Comparison of ENCODE assay signal across 22 cellular contexts in genomic region chr6:149008741-149009140, GRCh38.
DNase-seq lines count a peak whose midpoint lies in the region; ATAC-seq, FAIRE-seq and TF ChIP-seq lines count a peak whose summit lies in the region.
"Had no signal": no experiment of that assay in that cellular context is flagged by ENCODE, and none has a peak within 500 bp of the region (broad histone marks: within the 10 kb centered on the region; RNA-seq: fewer than 3 reads in every experiment).

No MANE protein-coding gene starts in this region.

- peaks cover 11% of the 10 kb centered on the region for H3K4me1 ChIP-seq in HepG2 (ENCODE audit: insufficient read depth, low read length)
- no peaks in the 10 kb centered on the region for H3K4me1 ChIP-seq in right lobe of liver
- peaks cover 4% of the 10 kb centered on the region for H3K4me1 ChIP-seq in IMR-90 (ENCODE audit: control insufficient read depth, insufficient read depth, low read length)
- H3K4me1 ChIP-seq in K562 (replicated peaks in 1 of 2; ENCODE audit: control insufficient read depth in 2 of 2, insufficient read depth in 2 of 2, low read length in 2 of 2) = no peaks in the 10 kb centered on the region
- no peaks in the 10 kb centered on the region for H3K4me1 ChIP-seq in mesendoderm (ENCODE audit: control insufficient read depth, low read depth, low read length)
- H3K4me1 ChIP-seq: Caco-2 had no signal

- H3K9me3 ChIP-seq in HepG2 (ENCODE audit: low read length) (no peaks in the 10 kb centered on the region), right lobe of liver (no peaks in the 10 kb centered on the region), IMR-90 (ENCODE audit: control insufficient read depth, insufficient read depth, low read length) (no peaks in the 10 kb centered on the region), K562 (replicated peaks; ENCODE audit: control insufficient read depth, insufficient read depth, low read depth, low read length) (no peaks in the 10 kb centered on the region)
- H3K9me3 ChIP-seq: Caco-2 had no signal

- H3K27ac ChIP-seq in HepG2 (ENCODE audit: extremely low read length, insufficient read depth, low read length) (no peak overlapping the region), right lobe of liver (no peak overlapping the region), IMR-90 (ENCODE audit: insufficient read depth, low read length) (no peak overlapping the region), K562 (ENCODE audit: extremely low read depth, low read depth, low read length) (no peak overlapping the region), mesendoderm (ENCODE audit: low read depth, low read length) (no peak overlapping the region)
- H3K27ac ChIP-seq: BLaER1 treated with 17β-estradiol and CSF1 and Interleukin-3, amounts not matched to agents 10 nM and 100 nM; C4-2B had no signal

- H3K27me3 ChIP-seq in HepG2 (ENCODE audit: control insufficient read depth in 1 of 2, insufficient read depth in 2 of 2, low read length in 2 of 2) (peaks cover 0 to 7% of the 10 kb centered on the region in 2 experiments; a peak in 1 of 5 replicates), right lobe of liver (no peaks in the 10 kb centered on the region), IMR-90 (ENCODE audit: control insufficient read depth, insufficient read depth, low read length) (no peaks in the 10 kb centered on the region), K562 (ENCODE audit: control insufficient read depth in 2 of 2, insufficient read depth in 2 of 2, low read length in 2 of 2) (peaks cover 4 to 9% of the 10 kb centered on the region in 2 experiments; a peak in 4 of 5 replicates), mesendoderm (ENCODE audit: insufficient read depth, low read length, poor library complexity) (no peaks in the 10 kb centered on the region)
- H3K27me3 ChIP-seq: BLaER1 treated with 17β-estradiol and CSF1 and Interleukin-3, amounts not matched to agents 10 nM and 100 nM had no signal

- no peak for FAIRE-seq in HepG2 (lab: Jason Lieb, UNC)
- no peak for FAIRE-seq in K562 (lab: Jason Lieb, UNC)
- FAIRE-seq: A204.1, D721Med, G401.6, GM12891, GM19239 had no signal

- H2AK9ac ChIP-seq in IMR-90 (replicated peaks; ENCODE audit: low read depth, low read length, poor library complexity) = no peak overlapping the region

- H2AK5ac ChIP-seq in IMR-90 (ENCODE audit: low read depth, low read length) = no peak overlapping the region
- H2AK5ac ChIP-seq in mesendoderm (ENCODE audit: low read length) = no peak overlapping the region

- no peak for TF ChIP-seq RAD21 in HepG2 (CRISPR knock-in tag; IDR thresholded peaks at IDR 0.05)
- TF ChIP-seq RAD21 in IMR-90 (IDR thresholded peaks at IDR 0.05; ENCODE audit: low read length) = no peak
- no peak for TF ChIP-seq RAD21 in K562 (CRISPR knock-in tag; conservative IDR thresholded peaks at IDR 0.05 in 1 of 2, IDR thresholded peaks at IDR 0.05 in 1 of 2)

- TF ChIP-seq EP300 in HepG2 (IDR thresholded peaks at IDR 0.05; ENCODE audit: low read depth in 2 of 2, low read length in 2 of 2) = no peak
- TF ChIP-seq EP300 in HepG2 (CRISPR knock-in tag; IDR thresholded peaks at IDR 0.05; ENCODE audit: borderline replicate concordance) = no peak
- no peak for TF ChIP-seq EP300 in K562 (IDR thresholded peaks at IDR 0.05; ENCODE audit: low read length)

- POLR2A ChIA-PET in HepG2 (lab: Yijun Ruan, JAX) = no interaction called here
- POLR2A ChIA-PET in IMR-90 (lab: Charles Lee; ENCODE audit: unreplicated experiment) = no interaction called here
- POLR2A ChIA-PET in K562 (lab: Yijun Ruan, JAX) = no interaction called here

- DNase-seq in HepG2 (ENCODE audit: low spot score) = no peak
- DNase-seq in right lobe of liver = no peak
- DNase-seq in IMR-90 = no peak
- DNase-seq in K562 (ENCODE audit: extremely low read depth in 1 of 4, low spot score in 3 of 4) = no peak
- no peak for DNase-seq in stimulated activated naive CD8-positive, alpha-beta T cell treated with anti-CD3 and anti-CD28 coated beads, Interleukin-15, Interleukin-2, amounts not matched to agents 100 U/mL and 50 U/mL, for 24 hours
- no peak for DNase-seq in mesendoderm
- DNase-seq: 8988T; AML-193; Caco-2; Calu3; CD4-positive, alpha-beta T cell; CD8-positive, alpha-beta T cell; DMS79 treated with DMSO at 0.1 percent for 48 hours; GF-D8 had no signal

- H4K20me1 ChIP-seq in HepG2 (ENCODE audit: insufficient read depth, low read length) = no peaks in the 10 kb centered on the region
- H4K20me1 ChIP-seq in IMR-90 (ENCODE audit: insufficient read depth, low read length) = peaks cover 3% of the 10 kb centered on the region; the same call in 1 of the 2 replicates
- H4K20me1 ChIP-seq in K562 (replicated peaks; ENCODE audit: control insufficient read depth, insufficient read depth, low read length) = no peaks in the 10 kb centered on the region
- H4K20me1 ChIP-seq: BLaER1 treated with 17β-estradiol and CSF1 and Interleukin-3, amounts not matched to agents 10 nM and 100 nM had no signal

- H3K9me1 ChIP-seq in IMR-90 (ENCODE audit: insufficient read depth, low read length) (no peaks in the 10 kb centered on the region; the same call in none of the 2 replicates), K562 (ENCODE audit: control insufficient read depth, insufficient read depth, low read length) (no peaks in the 10 kb centered on the region)

- no peak overlapping the region for H2BK20ac ChIP-seq in IMR-90 (ENCODE audit: low read depth, low read length)

- BruUV-seq in HepG2 (replicated peaks; lab: Mats Ljungman, UMichigan) (no TSS peak), IMR-90 (replicated peaks; lab: Mats Ljungman, UMichigan) (no TSS peak), K562 (replicated peaks; lab: Mats Ljungman, UMichigan) (no TSS peak)

- CTCF ChIA-PET in HepG2 (lab: Yijun Ruan, JAX; ENCODE audit: low intra/inter-chr PET ratio, low total read pairs) = no interaction called here
- CTCF ChIA-PET in IMR-90 (lab: Yijun Ruan, JAX) = no interaction called here
- CTCF ChIA-PET in K562 (lab: Yijun Ruan, JAX; ENCODE audit: low intra/inter-chr PET ratio) = no interaction called here

- intact Hi-C loops in HepG2 (cut with micrococcal nuclease; ENCODE audit: unreplicated experiment) = no loop called here
- intact Hi-C loops in right lobe of liver (cut with DNase I) = no loop called here
- intact Hi-C loops in IMR-90 (cut with micrococcal nuclease) = no loop called here
- intact Hi-C loops in K562 (cut with micrococcal nuclease) = no loop called here

- H2BK15ac ChIP-seq in IMR-90 (ENCODE audit: low read depth, low read length) = no peak overlapping the region
- H2BK15ac ChIP-seq in mesendoderm (replicated peaks; ENCODE audit: low read depth) = no peak overlapping the region

- no peak overlapping the region for H4K91ac ChIP-seq in IMR-90 (ENCODE audit: insufficient read depth, low read depth, low read length)

- H3K18ac ChIP-seq in IMR-90 (ENCODE audit: low read depth, low read length) (no peak overlapping the region), mesendoderm (ENCODE audit: low read length) (no peak overlapping the region)

- no peak overlapping the region for H2BK120ac ChIP-seq in IMR-90 (ENCODE audit: low read depth, low read length)
- H2BK120ac ChIP-seq in mesendoderm (ENCODE audit: low read depth, low read length) = no peak overlapping the region

- H4K8ac ChIP-seq in IMR-90 (ENCODE audit: low read depth in 2 of 2, low read length in 2 of 2) (no peak overlapping the region), mesendoderm (ENCODE audit: low read depth, low read length) (no peak overlapping the region)

- TF ChIP-seq CTCF in HepG2 (CRISPR knock-in tag; IDR thresholded peaks at IDR 0.05) = no peak
- no peak for TF ChIP-seq CTCF in right lobe of liver (IDR thresholded peaks at IDR 0.05)
- no peak for TF ChIP-seq CTCF in IMR-90 (conservative IDR thresholded peaks at IDR 0.05; ENCODE audit: low read depth, low read length)
- TF ChIP-seq CTCF in K562 (IDR thresholded peaks at IDR 0.05 in 2 of 3, conservative IDR thresholded peaks at IDR 0.05 in 1 of 3; ENCODE audit: insufficient read depth in 2 of 3, low read depth in 1 of 3, low read length in 3 of 3) = no peak

- H3K36me3 ChIP-seq in HepG2 (replicated peaks in 1 of 2; ENCODE audit: control insufficient read depth in 1 of 2, insufficient read depth in 2 of 2, low read length in 2 of 2) = no peaks in the 10 kb centered on the region
- H3K36me3 ChIP-seq in right lobe of liver = no peaks in the 10 kb centered on the region
- H3K36me3 ChIP-seq in IMR-90 (ENCODE audit: control insufficient read depth, insufficient read depth, low read length) = no peaks in the 10 kb centered on the region
- H3K36me3 ChIP-seq in K562 (ENCODE audit: control insufficient read depth, insufficient read depth, low read length) = no peaks in the 10 kb centered on the region
- H3K36me3 ChIP-seq in mesendoderm (ENCODE audit: control insufficient read depth, insufficient read depth, low read length) = no peaks in the 10 kb centered on the region

- peaks cover 0 to 3% of the 10 kb centered on the region in 2 experiments; a peak in 1 of 4 replicates for H3K79me1 ChIP-seq in IMR-90 (ENCODE audit: low read depth in 1 of 2, low read length in 2 of 2)
- H3K79me1 ChIP-seq in mesendoderm (ENCODE audit: low read length) = no peaks in the 10 kb centered on the region

- TF ChIP-seq POLR2A in HepG2 (IDR thresholded peaks at IDR 0.05; ENCODE audit: insufficient read depth in 1 of 2, low read depth in 2 of 2, low read length in 2 of 2) (no peak), right lobe of liver (IDR thresholded peaks at IDR 0.05) (no peak), IMR-90 (IDR thresholded peaks at IDR 0.05; ENCODE audit: low read depth, low read length) (no peak), K562 (conservative IDR thresholded peaks at IDR 0.05) (no peak)

- H2BK5ac ChIP-seq in IMR-90 (ENCODE audit: low read depth, low read length, poor library complexity, severe bottlenecking) = no peak overlapping the region
- H2BK5ac ChIP-seq in mesendoderm (ENCODE audit: low read length) = no peak overlapping the region

- H3K4ac ChIP-seq in IMR-90 (ENCODE audit: low read depth, low read length) (no peak overlapping the region), mesendoderm (ENCODE audit: low read depth, low read length) (no peak overlapping the region)

- H3K23ac ChIP-seq in IMR-90 (ENCODE audit: low read depth, low read length) (no peak overlapping the region), mesendoderm (ENCODE audit: low read length) (no peak overlapping the region)

- no peak for ATAC-seq in HepG2
- ATAC-seq in right lobe of liver = no peak
- no peak for ATAC-seq in IMR-90 (ENCODE audit: low read depth)
- ATAC-seq in K562 = no peak
- ATAC-seq in stimulated activated naive CD8-positive, alpha-beta T cell treated with anti-CD3 and anti-CD28 coated beads, Interleukin-15, Interleukin-2, amounts not matched to agents 100 U/mL and 50 U/mL, for 24 hours = no peak
- no peak for ATAC-seq in HG02798 (IDR thresholded peaks at IDR 0.05; ENCODE audit: poor library complexity, unreplicated experiment)
- ATAC-seq: CD8-positive, alpha-beta T cell had no signal

- H2AFZ ChIP-seq in HepG2 (ENCODE audit: low read length) = no peak overlapping the region
- no peak overlapping the region for H2AFZ ChIP-seq in IMR-90 (replicated peaks; ENCODE audit: low read length, poor library complexity)
- H2AFZ ChIP-seq in K562 (ENCODE audit: low read depth, low read length) = no peak overlapping the region

- no peak overlapping the region for H3K14ac ChIP-seq in IMR-90 (replicated peaks; ENCODE audit: low read depth, low read length)

- H3K56ac ChIP-seq in IMR-90 (ENCODE audit: extremely low read depth, insufficient read depth, low read length) (no peak overlapping the region), mesendoderm (ENCODE audit: low read length) (no peak overlapping the region)

- no peak overlapping the region for H3K4me3 ChIP-seq in HepG2 (replicated peaks in 1 of 3; ENCODE audit: insufficient read depth in 1 of 3, low read depth in 2 of 3, low read length in 3 of 3)
- no peak overlapping the region for H3K4me3 ChIP-seq in right lobe of liver
- no peak overlapping the region for H3K4me3 ChIP-seq in IMR-90 (ENCODE audit: insufficient read depth, low read depth, low read length)
- no peak overlapping the region for H3K4me3 ChIP-seq in K562
- H3K4me3 ChIP-seq in mesendoderm (ENCODE audit: low read length) = no peak overlapping the region
- H3K4me3 ChIP-seq: BLaER1 treated with 17β-estradiol and CSF1 and Interleukin-3, amounts not matched to agents 10 nM and 100 nM had no signal

- WGBS in HepG2 (ENCODE audit: low lambda C conversion rate) = 0% methylated on average over 2 of the region's 2 CpGs
- 85% methylated on average over 2 of the region's 2 CpGs for WGBS in right lobe of liver (ENCODE audit: insufficient coverage, low coverage, low lambda C conversion rate, missing lambda C conversion rate)
- WGBS in IMR-90 (ENCODE audit: extremely low coverage in 2 of 2, insufficient read length in 1 of 2), 2 experiments = no CpG with 5 or more reads among the region's 2 CpGs
- WGBS in K562 (ENCODE audit: insufficient coverage, low coverage, missing lambda C conversion rate) = 0% methylated on average over 2 of the region's 2 CpGs
- WGBS in mesendoderm (ENCODE audit: extremely low coverage, insufficient coverage, low lambda C conversion rate) = no CpG with 5 or more reads among the region's 2 CpGs

- H3K4me2 ChIP-seq in HepG2 (ENCODE audit: low read depth, low read length) = no peak overlapping the region
- no peak overlapping the region for H3K4me2 ChIP-seq in IMR-90 (ENCODE audit: low read depth, low read length)
- no peak overlapping the region for H3K4me2 ChIP-seq in K562 (ENCODE audit: insufficient read depth, low read length)
- H3K4me2 ChIP-seq in mesendoderm (ENCODE audit: low read length) = no peak overlapping the region
- H3K4me2 ChIP-seq: BLaER1 treated with 17β-estradiol and CSF1 and Interleukin-3, amounts not matched to agents 10 nM and 100 nM had no signal

- in situ Hi-C loops in HepG2 (cut with HindIII; ENCODE audit: extremely low pct_ligation_motif_present, low pct_unique_long_range_greater_than_20kb) (no loop called here), IMR-90 (cut with MboI; ENCODE audit: low sequenced_read_pairs) (no loop called here), K562 (cut with MboI) (no loop called here)

- H3K9ac ChIP-seq in HepG2 (ENCODE audit: insufficient read depth, low read depth, low read length) (no peak overlapping the region), IMR-90 (ENCODE audit: low read depth, low read length) (no peak overlapping the region), K562 (ENCODE audit: insufficient read depth in 1 of 2, low read depth in 2 of 2, low read length in 2 of 2) (no peak overlapping the region), mesendoderm (ENCODE audit: low read length) (no peak overlapping the region)
- H3K9ac ChIP-seq: BLaER1 treated with 17β-estradiol and CSF1 and Interleukin-3, amounts not matched to agents 10 nM and 100 nM had no signal

- dilution Hi-C loops in IMR-90 (cut with HindIII; ENCODE audit: low sequenced_read_pairs, unreplicated experiment) = no loop called here

- no peak overlapping the region for H4K5ac ChIP-seq in IMR-90 (ENCODE audit: low read depth, low read length)
- no peak overlapping the region for H4K5ac ChIP-seq in mesendoderm (ENCODE audit: low read length)

- H3K79me2 ChIP-seq in HepG2 (ENCODE audit: insufficient read depth, low read length) (no peaks in the 10 kb centered on the region), K562 (ENCODE audit: control insufficient read depth, insufficient read depth, low read length) (no peaks in the 10 kb centered on the region), mesendoderm (ENCODE audit: control insufficient read depth, insufficient read depth, low read length) (no peaks in the 10 kb centered on the region)

Comparison
In these comparisons a context has a peak if more than half of its experiments do, and no peak if none do; other contexts are left out.
1. Of the 241 proteins assayed by ChIP-seq in both HepG2 and K562: peak only in HepG2: none; only in K562: MAFG; in both: MAFF and MAFK; in neither: 238.